Comparison of ENCODE assay signal across 2 cellular contexts in genomic region chr12:45296046-45296586, GRCh38.
TF ChIP-seq lines count a peak whose summit lies in the region.

No MANE protein-coding gene starts in this region.

TF ChIP-seq in HEK293, 187 proteins besides CTCF, POLR2A, EP300 and RAD21 (continued from another document and continues in another):
- TF ChIP-seq ZBTB11 (tag by site-specific recombination; conservative IDR thresholded peaks at IDR 0.05; ENCODE audit: low read depth) (no peak), ZBTB21 (tag by site-specific recombination; IDR thresholded peaks at IDR 0.05) (no peak), SP2 (tag by site-specific recombination; IDR thresholded peaks at IDR 0.05) (no peak), ZNF169 (tag by site-specific recombination; IDR thresholded peaks at IDR 0.05) (no peak), REST (tag by site-specific recombination; IDR thresholded peaks at IDR 0.05) (no peak), ZNF394 (tag by site-specific recombination; IDR thresholded peaks at IDR 0.05; ENCODE audit: borderline replicate concordance) (no peak), HOXA7 (CRISPR knock-in tag; IDR thresholded peaks at IDR 0.05; ENCODE audit: borderline replicate concordance) (no peak), ZNF292 (tag by site-specific recombination; IDR thresholded peaks at IDR 0.05; ENCODE audit: borderline replicate concordance, low read depth) (no peak), ZNF558 (tag by site-specific recombination; IDR thresholded peaks at IDR 0.05) (no peak), ZNF843 (tag by site-specific recombination; IDR thresholded peaks at IDR 0.05) (peak; percentile 62), ZNF354C (tag by site-specific recombination; IDR thresholded peaks at IDR 0.05; ENCODE audit: borderline replicate concordance, low read depth) (no peak), ZNF555 (tag by site-specific recombination; conservative IDR thresholded peaks at IDR 0.05) (no peak), INSM2 (tag by site-specific recombination; IDR thresholded peaks at IDR 0.05) (peak; percentile 68), ZNF629 (tag by site-specific recombination; IDR thresholded peaks at IDR 0.05) (peak; percentile 73), RBAK (tag by site-specific recombination; IDR thresholded peaks at IDR 0.05) (no peak), GLIS2 (tag by site-specific recombination; IDR thresholded peaks at IDR 0.05) (no peak), ZNF404 (tag by site-specific recombination; IDR thresholded peaks at IDR 0.05) (no peak), KLF9 (tag by site-specific recombination; IDR thresholded peaks at IDR 0.05; ENCODE audit: low read depth) (no peak), ZNF26 (tag by site-specific recombination; IDR thresholded peaks at IDR 0.05) (no peak), ZNF768 (tag by site-specific recombination; IDR thresholded peaks at IDR 0.05) (no peak), ZFP3 (tag by site-specific recombination; IDR thresholded peaks at IDR 0.05; ENCODE audit: low read depth) (no peak), ZFHX2 (tag by site-specific recombination; conservative IDR thresholded peaks at IDR 0.05) (no peak), ZNF248 (tag by site-specific recombination; IDR thresholded peaks at IDR 0.05) (no peak)

TF ChIP-seq in HepG2, 621 proteins besides CTCF, POLR2A, EP300 and RAD21 (continued from another document):
- TF ChIP-seq DMAP1 (CRISPR knock-in tag; IDR thresholded peaks at IDR 0.05) (no peak), ZNF430 (CRISPR knock-in tag; IDR thresholded peaks at IDR 0.05) (no peak), SIN3A (IDR thresholded peaks at IDR 0.05; ENCODE audit: borderline replicate concordance, low read depth, low read length) (no peak), RCOR2 (CRISPR knock-in tag; IDR thresholded peaks at IDR 0.05) (no peak), ZNF468 (CRISPR knock-in tag; IDR thresholded peaks at IDR 0.05) (no peak), KDM1A (CRISPR knock-in tag; IDR thresholded peaks at IDR 0.05) (no peak), ZBTB39 (CRISPR knock-in tag; IDR thresholded peaks at IDR 0.05) (no peak), ETV5 (CRISPR knock-in tag; IDR thresholded peaks at IDR 0.05; ENCODE audit: borderline replicate concordance) (no peak), TERF1 (CRISPR knock-in tag; IDR thresholded peaks at IDR 0.05) (no peak), ZNF512 (CRISPR knock-in tag; IDR thresholded peaks at IDR 0.05) (no peak)
TF ChIP-seq in HepG2: peak in this region for 0.
